In genomic region chr11:60924110-60924905, GRCh38 we compare ENCODE assay signal across 8 cellular contexts. TPM values are rescaled to one million over a fixed set of nuclear protein-coding genes. Genes with fewer than 3 reads are reported as not detected.
DNase-seq lines count a peak whose midpoint lies in the region; ATAC-seq and TF ChIP-seq lines count a peak whose summit lies in the region.

TMEM132A (plus strand) TSS chr11:60924460; CDS start chr11:60924634, 174 bp downstream.

- peak within 1 kb of the TSS; percentile 55; the same call in 1 of the 3 replicates for H2BK15ac ChIP-seq in IMR-90 (ENCODE audit: low read depth, low read length)

- H3K27me3 ChIP-seq in IMR-90 (ENCODE audit: control insufficient read depth, insufficient read depth, low read length) = no peaks in the 10 kb centered on the region

- H3K23ac ChIP-seq in IMR-90 (ENCODE audit: low read depth, low read length) = peak within 1 kb of the TSS; percentile 82

- CTCF ChIA-PET in activated CD4-positive, alpha-beta T cell treated with anti-CD3 and anti-CD28 coated beads for 36 hours (lab: Charles Lee) = interaction anchor here (0.6 to 1.6 kb wide), 7 partner anchors 9 to 159 kb away, joined by 3 to 7 read pairs (median 3); no protein-coding TSS in a partner anchor
- CTCF ChIA-PET in IMR-90 (lab: Yijun Ruan, JAX) (no interaction called here), RWPE1 (lab: Yijun Ruan, JAX) (interaction anchor here (0.6 to 1.5 kb wide), 2 partner anchors 11 to 12 kb away, joined by 3 to 4 read pairs; no protein-coding TSS in a partner anchor)

- H3K79me1 ChIP-seq in IMR-90 (ENCODE audit: low read depth in 1 of 2, low read length in 2 of 2) = peaks cover 10 to 42% of the 10 kb centered on the region in 2 experiments; a peak in 3 of 4 replicates

- peak within 1 kb of the TSS; percentile 74; the same call in 1 of the 2 replicates for H4K5ac ChIP-seq in IMR-90 (ENCODE audit: low read depth, low read length)

- no peaks in the 10 kb centered on the region for H3K9me3 Mint-ChIP-seq in activated CD4-positive, alpha-beta T cell treated with anti-CD3 and anti-CD28 coated beads for 36 hours (ENCODE audit: low read depth)
- H3K9me3 Mint-ChIP-seq in stimulated activated effector memory CD8-positive, alpha-beta T cell treated with anti-CD3 and anti-CD28 coated beads, Interleukin-12 subunit alpha, Interleukin-12 subunit beta, amount 100 ng/mL, for 72 hours = no peaks in the 10 kb centered on the region

- H3K4me3 ChIP-seq in IMR-90 (ENCODE audit: insufficient read depth, low read depth, low read length) = peak within 1 kb of the TSS; percentile 65

- H3K9me1 ChIP-seq in IMR-90 (ENCODE audit: insufficient read depth, low read length) = peaks cover 12% of the 10 kb centered on the region; the same call in 1 of the 2 replicates

- H3K9ac ChIP-seq in IMR-90 (ENCODE audit: low read depth, low read length) = peak within 1 kb of the TSS; percentile 59

- peak; percentile 36; the same call in 1 of the 2 replicates for TF ChIP-seq POLR2A in IMR-90 (IDR thresholded peaks at IDR 0.05; ENCODE audit: low read depth, low read length)

- H2BK5ac ChIP-seq in IMR-90 (ENCODE audit: low read depth, low read length, poor library complexity, severe bottlenecking) = no peak within 1 kb of the TSS

- POLR2A ChIA-PET in activated CD4-positive, alpha-beta T cell treated with anti-CD3 and anti-CD28 coated beads for 36 hours (lab: Charles Lee) = interaction anchor here (0.5 to 1.2 kb wide), 3 partner anchors 9 to 55 kb away, joined by 4 to 5 read pairs (median 4); no protein-coding TSS in a partner anchor
- POLR2A ChIA-PET in IMR-90 (lab: Charles Lee; ENCODE audit: unreplicated experiment) = no interaction called here
- POLR2A ChIA-PET in RWPE1 (lab: Yijun Ruan, JAX; ENCODE audit: low non-redundant PET) = interaction anchor here (0.6 kb wide), 1 partner anchor 126 kb away, joined by 3 read pairs; no protein-coding TSS in a partner anchor

- H3K18ac ChIP-seq in IMR-90 (ENCODE audit: low read depth, low read length) = no peak within 1 kb of the TSS

- in situ Hi-C loops in IMR-90 (cut with MboI; ENCODE audit: low sequenced_read_pairs) = loop anchor here (25.0 kb wide), 1 partner anchor 1337 kb away; no protein-coding TSS in a partner anchor

- dilution Hi-C loops in IMR-90 (cut with HindIII; ENCODE audit: low sequenced_read_pairs, unreplicated experiment) = no loop called here

- no peak for TF ChIP-seq CTCF in IMR-90 (conservative IDR thresholded peaks at IDR 0.05; ENCODE audit: low read depth, low read length)
- no peak for TF ChIP-seq CTCF in RWPE1 (conservative IDR thresholded peaks at IDR 0.05; ENCODE audit: low read depth)

- DNase-seq in activated CD4-positive, alpha-beta T cell treated with anti-CD3 and anti-CD28 coated beads for 36 hours = peak; percentile 37
- DNase-seq in activated CD4-positive, alpha-beta T cell treated with anti-CD3 and anti-CD28 coated beads for 1 hour = no peak
- DNase-seq in IMR-90 (peak; percentile 68), RWPE1 (ENCODE audit: low spot score) (peak; percentile 93), dedifferentiated amniotic fluid mesenchymal stem cell (ENCODE audit: extremely low spot score) (peak; percentile 38), left colon (peak; percentile 69 to 83)
- DNase-seq in stimulated activated effector memory CD8-positive, alpha-beta T cell treated with anti-CD3 and anti-CD28 coated beads, Interleukin-12 subunit alpha, Interleukin-12 subunit beta, amount 100 ng/mL, for 72 hours (ENCODE audit: low spot score in 2 of 2) = no peak

- H4K20me1 ChIP-seq in IMR-90 (ENCODE audit: insufficient read depth, low read length) = peaks cover 17% of the 10 kb centered on the region

- peak within 1 kb of the TSS; percentile 96 for H2AK9ac ChIP-seq in IMR-90 (replicated peaks; ENCODE audit: low read depth, low read length, poor library complexity)

- H3K4ac ChIP-seq in IMR-90 (ENCODE audit: low read depth, low read length) = peak within 1 kb of the TSS; percentile 70

- H3K36me3 ChIP-seq in IMR-90 (ENCODE audit: control insufficient read depth, insufficient read depth, low read length) = peaks cover 37% of the 10 kb centered on the region

- H2AK5ac ChIP-seq in IMR-90 (ENCODE audit: low read depth, low read length) = peak within 1 kb of the TSS; percentile 42

- H3K4me1 ChIP-seq in IMR-90 (ENCODE audit: control insufficient read depth, insufficient read depth, low read length) = peaks cover 14% of the 10 kb centered on the region

- H3K14ac ChIP-seq in IMR-90 (replicated peaks; ENCODE audit: low read depth, low read length) = peak within 1 kb of the TSS; percentile 96

- peak within 1 kb of the TSS; percentile 19 for H3K4me3 Mint-ChIP-seq in activated CD4-positive, alpha-beta T cell treated with anti-CD3 and anti-CD28 coated beads for 36 hours
- H3K4me3 Mint-ChIP-seq in stimulated activated effector memory CD8-positive, alpha-beta T cell treated with anti-CD3 and anti-CD28 coated beads, Interleukin-12 subunit alpha, Interleukin-12 subunit beta, amount 100 ng/mL, for 72 hours = peak within 1 kb of the TSS; percentile 61

- intact Hi-C loops in activated CD4-positive, alpha-beta T cell treated with anti-CD3 and anti-CD28 coated beads for 36 hours (cut with DNase I, micrococcal nuclease) = loop anchor here in 1 of 2 experiments (2.0 kb wide), 1 partner anchor 262 kb away; no protein-coding TSS in a partner anchor
- intact Hi-C loops in IMR-90 (cut with micrococcal nuclease) = no loop called here
- intact Hi-C loops in left colon (cut with DNase I, micrococcal nuclease) = no loop called here

- no peak within 1 kb of the TSS for H3K27ac Mint-ChIP-seq in activated CD4-positive, alpha-beta T cell treated with anti-CD3 and anti-CD28 coated beads for 36 hours
- no peak within 1 kb of the TSS for H3K27ac Mint-ChIP-seq in stimulated activated effector memory CD8-positive, alpha-beta T cell treated with anti-CD3 and anti-CD28 coated beads, Interleukin-12 subunit alpha, Interleukin-12 subunit beta, amount 100 ng/mL, for 72 hours

- ATAC-seq in activated CD4-positive, alpha-beta T cell treated with anti-CD3 and anti-CD28 coated beads for 36 hours = peak; percentile 37
- ATAC-seq in IMR-90 (ENCODE audit: low read depth) = peak; percentile 95
- ATAC-seq in left colon = peak; percentile 95
- ATAC-seq in stimulated activated effector memory CD8-positive, alpha-beta T cell treated with anti-CD3 and anti-CD28 coated beads, Interleukin-12 subunit alpha, Interleukin-12 subunit beta, amount 100 ng/mL, for 72 hours = peak; percentile 20
- ATAC-seq in HG02623 (IDR thresholded peaks at IDR 0.05; ENCODE audit: unreplicated experiment) = no peak

- peak within 1 kb of the TSS; percentile 76 to 77; a peak in 2 of 4 replicates for H4K8ac ChIP-seq in IMR-90 (ENCODE audit: low read depth in 2 of 2, low read length in 2 of 2)

- H3K56ac ChIP-seq in IMR-90 (ENCODE audit: extremely low read depth, insufficient read depth, low read length) = peak within 1 kb of the TSS; percentile 21; the same call in 1 of the 2 replicates

- peak within 1 kb of the TSS; percentile 95 for H2AFZ ChIP-seq in IMR-90 (replicated peaks; ENCODE audit: low read length, poor library complexity)

- H3K9me3 ChIP-seq in IMR-90 (ENCODE audit: control insufficient read depth, insufficient read depth, low read length) = no peaks in the 10 kb centered on the region

- H3K27ac ChIP-seq in IMR-90 (ENCODE audit: insufficient read depth, low read length) = peak within 1 kb of the TSS; percentile 15; the same call in 1 of the 2 replicates
- H3K27ac ChIP-seq in RWPE1 = peak within 1 kb of the TSS; percentile 70

- H3K27me3 Mint-ChIP-seq in activated CD4-positive, alpha-beta T cell treated with anti-CD3 and anti-CD28 coated beads for 36 hours = peaks cover 12% of the 10 kb centered on the region

- no peak for TF ChIP-seq RAD21 in IMR-90 (IDR thresholded peaks at IDR 0.05; ENCODE audit: low read length)

- no TSS peak for BruUV-seq in IMR-90 (replicated peaks; lab: Mats Ljungman, UMichigan)

- H3K4me2 ChIP-seq in IMR-90 (ENCODE audit: low read depth, low read length) = peak within 1 kb of the TSS; percentile 94

- peak within 1 kb of the TSS; percentile 41; the same call in 1 of the 2 replicates for H2BK120ac ChIP-seq in IMR-90 (ENCODE audit: low read depth, low read length)

- H2BK20ac ChIP-seq in IMR-90 (ENCODE audit: low read depth, low read length) = 0 out of 2 replicates have a peak within 1 kb of the TSS, but pooled peaks have one; percentile 48

- peak within 1 kb of the TSS; percentile 41 for H4K91ac ChIP-seq in IMR-90 (ENCODE audit: insufficient read depth, low read depth, low read length)

- H3K4me1 Mint-ChIP-seq in activated CD4-positive, alpha-beta T cell treated with anti-CD3 and anti-CD28 coated beads for 36 hours = peaks cover 17% of the 10 kb centered on the region
- peaks cover 44% of the 10 kb centered on the region for H3K4me1 Mint-ChIP-seq in stimulated activated effector memory CD8-positive, alpha-beta T cell treated with anti-CD3 and anti-CD28 coated beads, Interleukin-12 subunit alpha, Interleukin-12 subunit beta, amount 100 ng/mL, for 72 hours

- 0% methylated on average over 12 of the region's 69 CpGs; no CpG with 5 or more reads in 1 of the 2 experiments for WGBS in IMR-90 (ENCODE audit: extremely low coverage in 2 of 2, insufficient read length in 1 of 2), 2 experiments

- H3K36me3 Mint-ChIP-seq in activated CD4-positive, alpha-beta T cell treated with anti-CD3 and anti-CD28 coated beads for 36 hours (ENCODE audit: low read depth) = peaks cover 41% of the 10 kb centered on the region
- peaks cover 44% of the 10 kb centered on the region for H3K36me3 Mint-ChIP-seq in stimulated activated effector memory CD8-positive, alpha-beta T cell treated with anti-CD3 and anti-CD28 coated beads, Interleukin-12 subunit alpha, Interleukin-12 subunit beta, amount 100 ng/mL, for 72 hours

TF ChIP-seq in IMR-90, 13 proteins besides CTCF, POLR2A, EP300 and RAD21 (continues in another document):
- TF ChIP-seq MAZ (IDR thresholded peaks at IDR 0.05; ENCODE audit: borderline replicate concordance, low read depth, low read length) (peak; percentile 96), BHLHE40 (IDR thresholded peaks at IDR 0.05; ENCODE audit: low read depth, low read length) (peak; percentile 19; the same call in 1 of the 2 replicates), CHD1 (IDR thresholded peaks at IDR 0.05; ENCODE audit: low read depth, low read length) (no peak), MAFK (IDR thresholded peaks at IDR 0.05; ENCODE audit: low read depth, low read length) (no peak), MXI1 (IDR thresholded peaks at IDR 0.05; ENCODE audit: borderline replicate concordance, low read depth, low read length) (peak; percentile 70; the same call in 1 of the 2 replicates), RFX5 (IDR thresholded peaks at IDR 0.05; ENCODE audit: low read depth, low read length) (no peak), NFE2L2 (IDR thresholded peaks at IDR 0.05; ENCODE audit: low read depth, low read length) (no peak), CEBPB (IDR thresholded peaks at IDR 0.05; ENCODE audit: low read depth, low read length) (no peak)

RNA-seq across cellular contexts. Expression of gene TMEM132A, which starts in this region (rescaled TPM):
- 1 to 10 TPM; 1.9 to 2.0 TPM for total RNA-seq in activated CD4-positive, alpha-beta T cell treated with anti-CD3 and anti-CD28 coated beads for 36 hours
- total RNA-seq in IMR-90 (2012; rRNA removed) = 7.7 and 8.3 TPM in 2 replicates
- 64.2 and 74.8 TPM in 2 replicates for polyA plus RNA-seq in IMR-90 (2012; rRNA removed)
- polyA plus RNA-seq in IMR-90 (2012; cell fraction: cytosol; rRNA removed) = 87.8 and 103 TPM in 2 replicates
- polyA plus RNA-seq in IMR-90 (2012; cell fraction: nucleus; rRNA removed; ENCODE audit: low replicate concordance) = 240 and 518 TPM in 2 replicates
- 1 to 10 TPM; 7.8 to 9.2 TPM for total RNA-seq in left colon

Comparison
In these comparisons a context has a peak if more than half of its experiments do, and no peak if none do; other contexts are left out.
1. DNase-seq: peak in activated CD4-positive, alpha-beta T cell treated with anti-CD3 and anti-CD28 coated beads for 36 hours (single experiment), IMR-90 (single experiment), RWPE1 (single experiment), dedifferentiated amniotic fluid mesenchymal stem cell (single experiment) and left colon (2 of 2); none in activated CD4-positive, alpha-beta T cell treated with anti-CD3 and anti-CD28 coated beads for 1 hour (single experiment) and stimulated activated effector memory CD8-positive, alpha-beta T cell treated with anti-CD3 and anti-CD28 coated beads, Interleukin-12 subunit alpha, Interleukin-12 subunit beta, amount 100 ng/mL, for 72 hours (0 of 2).